ENCODE assay signal across 23 cellular contexts in the genomic region with DNA sequence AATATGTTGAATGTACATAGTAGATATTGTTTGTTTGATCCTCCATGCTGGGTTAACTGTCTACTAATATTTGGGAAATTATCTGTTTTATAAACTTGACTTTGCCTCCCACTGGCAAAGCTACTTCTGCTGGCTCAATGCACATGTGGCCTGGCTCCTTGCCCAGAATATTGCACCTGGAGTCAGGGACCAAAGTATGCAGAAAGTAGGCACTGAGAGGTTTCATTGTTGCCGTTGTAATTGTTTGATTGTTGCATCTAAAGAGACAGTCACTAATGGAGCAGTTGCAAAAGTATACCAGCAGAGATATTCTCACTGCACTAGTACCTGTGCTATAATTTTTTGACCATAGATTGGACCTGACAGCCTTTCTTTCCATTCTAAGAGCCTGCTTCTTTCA.
A peak's percentile ranks its signal among the peaks of the same experiment; 100 is the strongest.
DNase-seq lines count a peak whose midpoint lies in the region; ATAC-seq and TF ChIP-seq lines count a peak whose summit lies in the region.
"Had no signal": no experiment of that assay in that cellular context is flagged by ENCODE, and none has a peak within 500 bp of the region (broad histone marks: within the 10 kb centered on the region; RNA-seq: fewer than 3 reads in every experiment).

No MANE protein-coding gene starts in this region.

- CTCF ChIA-PET in MCF 10A (lab: Yijun Ruan, JAX) = interaction anchor here (0.5 to 0.6 kb wide), 4 partner anchors 552 to 1265 kb away, joined by 3 read pairs; no protein-coding TSS in a partner anchor
- CTCF ChIA-PET in mammary epithelial cell (lab: Charles Lee; ENCODE audit: low non-redundant PET) = no interaction called here
- CTCF ChIA-PET in Caco-2 (lab: Charles Lee) = no interaction called here

- H3K27ac Mint-ChIP-seq in MCF 10A (ENCODE audit: low read depth, unreplicated experiment) (no peak overlapping the region), Caco-2 (ENCODE audit: unreplicated experiment) (no peak overlapping the region)
- peak overlapping the region; percentile 47 for H3K27ac Mint-ChIP-seq in stimulated activated naive B cell treated with anti-CD40 and anti-IgM and Interleukin-4, amounts not matched to agents 10 μg/mL and 1 μg/mL and 100 μg/mL, for 72 hours
- H3K27ac Mint-ChIP-seq in activated naive CD4-positive, alpha-beta T cell treated with anti-CD3 and anti-CD28 coated beads, Interleukin-2, amount 50 U/mL, for 72 hours = no peak overlapping the region
- H3K27ac Mint-ChIP-seq: activated CD4-positive, alpha-beta memory T cell treated with anti-CD3 and anti-CD28 coated beads for 36 hours; IgD-negative memory B cell; nephron progenitor cell; WTC11 had no signal

- dilution Hi-C loops in mammary epithelial cell (cut with HindIII; ENCODE audit: low sequenced_read_pairs) = no loop called here

- H3K27ac ChIP-seq in mammary epithelial cell (ENCODE audit: insufficient read depth, low read depth, low read length) = no peak overlapping the region
- H3K27ac ChIP-seq: dorsolateral prefrontal cortex, heart left ventricle, left ventricle myocardium inferior, parathyroid adenoma, Peyer's patch, SK-N-MC, testis had no signal

- H4K20me1 ChIP-seq in mammary epithelial cell (ENCODE audit: insufficient read depth, low read length) = no peaks in the 10 kb centered on the region

- H2AFZ ChIP-seq in mammary epithelial cell (ENCODE audit: low read depth, low read length) = no peak overlapping the region
- H2AFZ ChIP-seq: parathyroid adenoma had no signal

- H3K4me1 ChIP-seq in mammary epithelial cell (ENCODE audit: insufficient read depth, low read length) = no peaks in the 10 kb centered on the region
- no peaks in the 10 kb centered on the region for H3K4me1 ChIP-seq in Caco-2
- H3K4me1 ChIP-seq: heart left ventricle, left ventricle myocardium inferior, parathyroid adenoma, Peyer's patch, testis had no signal

- no peak for ATAC-seq in stimulated activated naive B cell treated with anti-CD40 and anti-IgM and Interleukin-4, amounts not matched to agents 10 μg/mL and 1 μg/mL and 100 μg/mL, for 72 hours (replicated peaks)
- ATAC-seq in activated naive CD4-positive, alpha-beta T cell treated with anti-CD3 and anti-CD28 coated beads, Interleukin-2, amount 50 U/mL, for 72 hours = no peak
- ATAC-seq: heart left ventricle, WTC11 had no signal

- H3K9me3 Mint-ChIP-seq in MCF 10A (ENCODE audit: unreplicated experiment) (no peaks in the 10 kb centered on the region), Caco-2 (ENCODE audit: unreplicated experiment) (no peaks in the 10 kb centered on the region)
- peaks cover 0 to 8% of the 10 kb centered on the region in 2 donors for H3K9me3 Mint-ChIP-seq in stimulated activated naive B cell treated with anti-CD40 and anti-IgM and Interleukin-4, amounts not matched to agents 10 μg/mL and 1 μg/mL and 100 μg/mL, for 72 hours
- H3K9me3 Mint-ChIP-seq in activated naive CD4-positive, alpha-beta T cell treated with anti-CD3 and anti-CD28 coated beads, Interleukin-2, amount 50 U/mL, for 72 hours = peaks cover 13 to 15% of the 10 kb centered on the region in 2 donors
- H3K9me3 Mint-ChIP-seq: nephron progenitor cell had no signal

- in situ Hi-C loops in mammary epithelial cell (cut with MboI; ENCODE audit: low sequenced_read_pairs in 2 of 2) = no loop called here

- H3K27me3 Mint-ChIP-seq in MCF 10A (ENCODE audit: insufficient read depth, unreplicated experiment) (no peaks in the 10 kb centered on the region), Caco-2 (ENCODE audit: insufficient read depth, unreplicated experiment) (no peaks in the 10 kb centered on the region)
- no peaks in the 10 kb centered on the region for H3K27me3 Mint-ChIP-seq in stimulated activated naive B cell treated with anti-CD40 and anti-IgM and Interleukin-4, amounts not matched to agents 10 μg/mL and 1 μg/mL and 100 μg/mL, for 72 hours
- H3K27me3 Mint-ChIP-seq: activated CD4-positive, alpha-beta memory T cell treated with anti-CD3 and anti-CD28 coated beads for 36 hours; IgD-negative memory B cell had no signal

- no peak overlapping the region for H3K4me2 ChIP-seq in mammary epithelial cell (ENCODE audit: insufficient read depth, low read depth, low read length)

- 0% methylated on average over 1 of the region's 1 CpG for WGBS in mammary epithelial cell (ENCODE audit: low coverage, missing lambda C conversion rate)

- no peaks in the 10 kb centered on the region for H3K79me2 ChIP-seq in mammary epithelial cell (ENCODE audit: insufficient read depth, low read length)
- H3K79me2 ChIP-seq: parathyroid adenoma had no signal

- H3K36me3 Mint-ChIP-seq in MCF 10A (ENCODE audit: insufficient read depth, unreplicated experiment) = no peaks in the 10 kb centered on the region
- no peaks in the 10 kb centered on the region for H3K36me3 Mint-ChIP-seq in stimulated activated naive B cell treated with anti-CD40 and anti-IgM and Interleukin-4, amounts not matched to agents 10 μg/mL and 1 μg/mL and 100 μg/mL, for 72 hours
- H3K36me3 Mint-ChIP-seq in Caco-2 (ENCODE audit: insufficient read depth, unreplicated experiment) = no peaks in the 10 kb centered on the region
- H3K36me3 Mint-ChIP-seq in activated naive CD4-positive, alpha-beta T cell treated with anti-CD3 and anti-CD28 coated beads, Interleukin-2, amount 50 U/mL, for 72 hours = no peaks in the 10 kb centered on the region
- H3K36me3 Mint-ChIP-seq: activated CD4-positive, alpha-beta memory T cell treated with anti-CD3 and anti-CD28 coated beads for 36 hours; IgD-negative memory B cell; WTC11 had no signal

- intact Hi-C loops in MCF 10A (cut with micrococcal nuclease) (no loop called here), mammary epithelial cell (cut with micrococcal nuclease) (no loop called here), Caco-2 (cut with micrococcal nuclease; ENCODE audit: unreplicated experiment) (no loop called here)

- no peak overlapping the region for H3K4me3 Mint-ChIP-seq in MCF 10A (ENCODE audit: unreplicated experiment)
- no peak overlapping the region for H3K4me3 Mint-ChIP-seq in stimulated activated naive B cell treated with anti-CD40 and anti-IgM and Interleukin-4, amounts not matched to agents 10 μg/mL and 1 μg/mL and 100 μg/mL, for 72 hours
- H3K4me3 Mint-ChIP-seq in Caco-2 (ENCODE audit: unreplicated experiment) = no peak overlapping the region
- H3K4me3 Mint-ChIP-seq: activated CD4-positive, alpha-beta memory T cell treated with anti-CD3 and anti-CD28 coated beads for 36 hours; nephron progenitor cell; WTC11 had no signal

- TF ChIP-seq CTCF in MCF 10A (IDR thresholded peaks at IDR 0.05; ENCODE audit: unreplicated experiment) (no peak), mammary epithelial cell (conservative IDR thresholded peaks at IDR 0.05 in 1 of 2, IDR thresholded peaks at IDR 0.05 in 1 of 2; ENCODE audit: extremely low read depth in 1 of 2, insufficient read depth in 1 of 2, low read depth in 1 of 2, low read length in 2 of 2) (no peak), Caco-2 (IDR thresholded peaks at IDR 0.05; ENCODE audit: insufficient read depth in 1 of 2, low read depth in 1 of 2, low read length in 1 of 2, severe bottlenecking in 1 of 2, unreplicated experiment in 1 of 2) (no peak)

- POLR2A ChIA-PET in MCF 10A (lab: Yijun Ruan, JAX) (interaction anchor here (0.7 kb wide), 1 partner anchor 13 kb away, joined by 3 read pairs; no protein-coding TSS in a partner anchor), Caco-2 (lab: Charles Lee) (no interaction called here)

- DNase-seq in MCF 10A (ENCODE audit: unreplicated experiment) (peak; percentile 45), mammary epithelial cell (no peak), NCI-H2081 treated with DMSO at 0.1 percent for 48 hours (lab: John Stamatoyannopoulos, UW) (peak; percentile 95), NCI-H524 treated with DMSO at 0.1 percent for 48 hours (lab: John Stamatoyannopoulos, UW) (peak; percentile 2), Caco-2 (no peak), activated gamma-delta T cell treated with Interleukin-2 at 50 U/mL for 16 hours (no peak)
- DNase-seq in stimulated activated naive B cell treated with anti-CD40 and anti-IgM and Interleukin-4, amounts not matched to agents 10 μg/mL and 1 μg/mL and 100 μg/mL, for 72 hours = no peak
- no peak for DNase-seq in activated naive CD4-positive, alpha-beta T cell treated with anti-CD3 and anti-CD28 coated beads, Interleukin-2, amount 50 U/mL, for 72 hours (ENCODE audit: low spot score in 2 of 2)
- DNase-seq: activated CD4-positive, alpha-beta memory T cell treated with anti-CD3 and anti-CD28 coated beads for 36 hours; activated T-cell treated with anti-CD3 and anti-CD28 coated beads for 4 hours; dorsolateral prefrontal cortex; GF-D8; GOT3; heart left ventricle; left ventricle myocardium inferior; MG63; nephron progenitor cell; Peyer's patch; testis had no signal

- no peaks in the 10 kb centered on the region for H3K27me3 ChIP-seq in mammary epithelial cell (ENCODE audit: insufficient read depth, low read length)
- no peaks in the 10 kb centered on the region for H3K27me3 ChIP-seq in Caco-2 (replicated peaks; ENCODE audit: control insufficient read depth, insufficient read depth, low read length)
- H3K27me3 ChIP-seq: heart left ventricle, MG63, Peyer's patch, testis had no signal

- BruUV-seq in MCF 10A (replicated peaks; lab: Mats Ljungman, UMichigan) (no TSS peak), mammary epithelial cell (replicated peaks; lab: Mats Ljungman, UMichigan) (no TSS peak), Caco-2 (replicated peaks; lab: Mats Ljungman, UMichigan) (no TSS peak)

- no peaks in the 10 kb centered on the region for H3K4me1 Mint-ChIP-seq in MCF 10A (ENCODE audit: insufficient read depth, unreplicated experiment)
- H3K4me1 Mint-ChIP-seq in stimulated activated naive B cell treated with anti-CD40 and anti-IgM and Interleukin-4, amounts not matched to agents 10 μg/mL and 1 μg/mL and 100 μg/mL, for 72 hours = no peaks in the 10 kb centered on the region
- H3K4me1 Mint-ChIP-seq in Caco-2 (ENCODE audit: low read depth, unreplicated experiment) = no peaks in the 10 kb centered on the region
- H3K4me1 Mint-ChIP-seq: IgD-negative memory B cell, nephron progenitor cell had no signal

- no peaks in the 10 kb centered on the region for H3K36me3 ChIP-seq in mammary epithelial cell (ENCODE audit: insufficient read depth, low read length)
- no peaks in the 10 kb centered on the region for H3K36me3 ChIP-seq in Caco-2 (ENCODE audit: control insufficient read depth, insufficient read depth, low read length)
- H3K36me3 ChIP-seq: heart left ventricle, left ventricle myocardium inferior, MG63, Peyer's patch had no signal

- no peak overlapping the region for H3K9ac ChIP-seq in mammary epithelial cell (ENCODE audit: insufficient read depth, low read length)
- H3K9ac ChIP-seq: parathyroid adenoma had no signal

- H3K9me3 ChIP-seq in mammary epithelial cell (replicated peaks; ENCODE audit: insufficient read depth, low read length) = no peaks in the 10 kb centered on the region
- no peaks in the 10 kb centered on the region for H3K9me3 ChIP-seq in Caco-2
- H3K9me3 ChIP-seq: MG63, testis had no signal

- H3K4me3 ChIP-seq in mammary epithelial cell (replicated peaks in 1 of 3; ENCODE audit: insufficient read depth in 1 of 3, low read depth in 2 of 3, low read length in 3 of 3) (no peak overlapping the region), Caco-2 (ENCODE audit: low read depth, low read length) (no peak overlapping the region)
- H3K4me3 ChIP-seq: dorsolateral prefrontal cortex, heart left ventricle, left ventricle myocardium inferior, MG63, Peyer's patch, SK-N-MC, testis had no signal

Comparison
In these comparisons a context has a peak if more than half of its experiments do, and no peak if none do; other contexts are left out.
1. DNase-seq: peak in MCF 10A (single experiment), NCI-H2081 treated with DMSO at 0.1 percent for 48 hours (single experiment) and NCI-H524 treated with DMSO at 0.1 percent for 48 hours (single experiment); none in mammary epithelial cell (single experiment), stimulated activated naive B cell treated with anti-CD40 and anti-IgM and Interleukin-4, amounts not matched to agents 10 μg/mL and 1 μg/mL and 100 μg/mL, for 72 hours (single experiment), Caco-2 (0 of 2), activated gamma-delta T cell treated with Interleukin-2 at 50 U/mL for 16 hours (single experiment) and activated naive CD4-positive, alpha-beta T cell treated with anti-CD3 and anti-CD28 coated beads, Interleukin-2, amount 50 U/mL, for 72 hours (0 of 2).